Comparison of ENCODE assay signal across 11 cellular contexts in genomic region chr16:87933140-87933495, GRCh38. TPM values are rescaled to one million over a fixed set of nuclear protein-coding genes. Genes with fewer than 3 reads are reported as not detected.
"Had no signal": no experiment of that assay in that cellular context is flagged by ENCODE, and none has a peak within 500 bp of the region (broad histone marks: within the 10 kb centered on the region; RNA-seq: fewer than 3 reads in every experiment).

No MANE protein-coding gene starts in this region.

- H3K4me3 ChIP-seq: GM23338, K562 had no signal

- H3K4me2 ChIP-seq: GM23338 had no signal

- H3K27ac ChIP-seq: HL-60 had no signal

- H2AFZ ChIP-seq: GM23338 had no signal

- DNase-seq: H9, HCEC 1CT, HFFc6, IMR-90, KG1 had no signal

- ATAC-seq: GM23338, K562 had no signal

- FAIRE-seq: H1, H54 had no signal

RNA-seq across cellular contexts. Expression of gene CA5A, which starts 3.2 kb away (rescaled TPM):
- total RNA-seq: GM23338, H1, H9, HFFc6, HT1080, IMR-90, K562 had no signal
- polyA plus RNA-seq: GM23338, H1, IMR-90, K562 had no signal
